In the genomic region with DNA sequence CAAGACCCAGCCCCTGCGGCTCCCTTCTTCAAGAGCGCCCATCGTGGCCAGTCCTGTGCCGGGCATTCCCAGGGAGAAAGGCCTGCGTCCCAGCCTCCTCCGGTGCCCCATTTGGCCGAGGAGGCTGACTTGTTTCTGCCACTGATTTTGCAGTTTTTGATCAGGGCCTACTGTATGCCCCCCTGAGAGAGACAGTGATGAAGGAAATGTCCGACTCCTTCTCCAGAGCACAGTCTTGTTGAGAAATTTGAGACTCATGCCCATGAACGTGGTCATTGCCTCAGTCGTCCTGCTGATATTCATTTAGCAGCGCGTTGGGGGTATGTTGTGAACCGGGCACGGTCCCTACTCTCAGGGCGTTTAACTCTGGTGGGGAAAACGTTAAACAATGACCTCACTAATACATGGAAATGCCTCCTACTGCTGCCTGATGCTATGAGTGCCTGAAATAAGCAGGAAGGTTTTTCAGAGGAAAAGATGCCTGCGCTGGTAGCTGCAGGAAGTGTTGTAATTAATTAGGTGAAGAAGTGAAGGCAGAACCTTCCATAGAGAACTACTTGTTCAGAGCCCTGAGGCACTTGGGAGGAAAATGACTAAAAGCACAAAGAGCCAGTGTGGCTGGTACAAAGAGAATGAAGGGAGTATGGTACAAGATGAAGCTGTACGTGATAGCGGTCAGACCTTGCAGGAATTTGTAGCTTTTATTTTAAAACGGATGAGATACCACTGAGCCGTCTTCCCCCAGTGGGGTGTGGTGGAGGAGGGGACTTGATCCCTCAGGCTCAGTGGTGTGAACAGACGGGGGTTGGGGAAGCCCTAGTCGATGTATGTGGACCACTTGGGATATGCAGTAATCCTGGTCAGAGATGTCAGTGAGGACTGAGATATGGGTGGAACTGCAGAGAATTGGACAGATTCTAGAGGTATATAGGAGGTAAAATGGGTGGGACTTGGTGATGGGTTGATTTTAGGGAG, we compare ENCODE assay signal across 1 cellular context.
TF ChIP-seq lines count a peak whose summit lies in the region.

No MANE protein-coding gene starts in this region.

TF ChIP-seq in K562, 482 proteins besides CTCF, POLR2A, EP300 and RAD21:
- TF ChIP-seq, protein P1, sequence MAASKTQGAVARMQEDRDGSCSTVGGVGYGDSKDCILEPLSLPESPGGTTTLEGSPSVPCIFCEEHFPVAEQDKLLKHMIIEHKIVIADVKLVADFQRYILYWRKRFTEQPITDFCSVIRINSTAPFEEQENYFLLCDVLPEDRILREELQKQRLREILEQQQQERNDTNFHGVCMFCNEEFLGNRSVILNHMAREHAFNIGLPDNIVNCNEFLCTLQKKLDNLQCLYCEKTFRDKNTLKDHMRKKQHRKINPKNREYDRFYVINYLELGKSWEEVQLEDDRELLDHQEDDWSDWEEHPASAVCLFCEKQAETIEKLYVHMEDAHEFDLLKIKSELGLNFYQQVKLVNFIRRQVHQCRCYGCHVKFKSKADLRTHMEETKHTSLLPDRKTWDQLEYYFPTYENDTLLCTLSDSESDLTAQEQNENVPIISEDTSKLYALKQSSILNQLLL (CRISPR knock-in tag; IDR thresholded peaks at IDR 0.05; ENCODE audit: borderline replicate concordance), result no peak
- TF ChIP-seq, protein P2, sequence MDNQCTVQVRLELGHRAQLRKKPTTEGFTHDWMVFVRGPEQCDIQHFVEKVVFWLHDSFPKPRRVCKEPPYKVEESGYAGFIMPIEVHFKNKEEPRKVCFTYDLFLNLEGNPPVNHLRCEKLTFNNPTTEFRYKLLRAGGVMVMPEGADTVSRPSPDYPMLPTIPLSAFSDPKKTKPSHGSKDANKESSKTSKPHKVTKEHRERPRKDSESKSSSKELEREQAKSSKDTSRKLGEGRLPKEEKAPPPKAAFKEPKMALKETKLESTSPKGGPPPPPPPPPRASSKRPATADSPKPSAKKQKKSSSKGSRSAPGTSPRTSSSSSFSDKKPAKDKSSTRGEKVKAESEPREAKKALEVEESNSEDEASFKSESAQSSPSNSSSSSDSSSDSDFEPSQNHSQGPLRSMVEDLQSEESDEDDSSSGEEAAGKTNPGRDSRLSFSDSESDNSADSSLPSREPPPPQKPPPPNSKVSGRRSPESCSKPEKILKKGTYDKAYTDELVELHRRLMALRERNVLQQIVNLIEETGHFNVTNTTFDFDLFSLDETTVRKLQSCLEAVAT (IDR thresholded peaks at IDR 0.05), result 0 out of 4 replicates have a peak, but pooled peaks of 1 of the 2 experiments have one; percentile 32
- TF ChIP-seq, protein P3, sequence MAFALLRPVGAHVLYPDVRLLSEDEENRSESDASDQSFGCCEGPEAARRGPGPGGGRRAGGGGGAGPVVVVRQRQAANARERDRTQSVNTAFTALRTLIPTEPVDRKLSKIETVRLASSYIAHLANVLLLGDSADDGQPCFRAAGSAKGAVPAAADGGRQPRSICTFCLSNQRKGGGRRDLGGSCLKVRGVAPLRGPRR (CRISPR knock-in tag; IDR thresholded peaks at IDR 0.05), result no peak
- TF ChIP-seq GATA2 (CRISPR knock-in tag; IDR thresholded peaks at IDR 0.05), result no peak
- TF ChIP-seq SNIP1 (IDR thresholded peaks at IDR 0.05; ENCODE audit: low read depth), result no peak
- TF ChIP-seq NCOA2 (IDR thresholded peaks at IDR 0.05; ENCODE audit: partially characterized antibody in 2 of 2), result no peak
- peak; percentile 54 for TF ChIP-seq ETV5 (CRISPR knock-in tag; IDR thresholded peaks at IDR 0.05; ENCODE audit: low read depth)
- TF ChIP-seq HDAC2 (IDR thresholded peaks at IDR 0.05), result peak; percentile 19; the same call in 1 of the 2 replicates
- TF ChIP-seq, protein P4, sequence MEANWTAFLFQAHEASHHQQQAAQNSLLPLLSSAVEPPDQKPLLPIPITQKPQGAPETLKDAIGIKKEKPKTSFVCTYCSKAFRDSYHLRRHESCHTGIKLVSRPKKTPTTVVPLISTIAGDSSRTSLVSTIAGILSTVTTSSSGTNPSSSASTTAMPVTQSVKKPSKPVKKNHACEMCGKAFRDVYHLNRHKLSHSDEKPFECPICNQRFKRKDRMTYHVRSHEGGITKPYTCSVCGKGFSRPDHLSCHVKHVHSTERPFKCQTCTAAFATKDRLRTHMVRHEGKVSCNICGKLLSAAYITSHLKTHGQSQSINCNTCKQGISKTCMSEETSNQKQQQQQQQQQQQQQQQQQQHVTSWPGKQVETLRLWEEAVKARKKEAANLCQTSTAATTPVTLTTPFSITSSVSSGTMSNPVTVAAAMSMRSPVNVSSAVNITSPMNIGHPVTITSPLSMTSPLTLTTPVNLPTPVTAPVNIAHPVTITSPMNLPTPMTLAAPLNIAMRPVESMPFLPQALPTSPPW (CRISPR knock-in tag; IDR thresholded peaks at IDR 0.05), result no peak
- TF ChIP-seq CHD1 (IDR thresholded peaks at IDR 0.05; ENCODE audit: low read length), result peak; percentile 70
- TF ChIP-seq, protein P5, sequence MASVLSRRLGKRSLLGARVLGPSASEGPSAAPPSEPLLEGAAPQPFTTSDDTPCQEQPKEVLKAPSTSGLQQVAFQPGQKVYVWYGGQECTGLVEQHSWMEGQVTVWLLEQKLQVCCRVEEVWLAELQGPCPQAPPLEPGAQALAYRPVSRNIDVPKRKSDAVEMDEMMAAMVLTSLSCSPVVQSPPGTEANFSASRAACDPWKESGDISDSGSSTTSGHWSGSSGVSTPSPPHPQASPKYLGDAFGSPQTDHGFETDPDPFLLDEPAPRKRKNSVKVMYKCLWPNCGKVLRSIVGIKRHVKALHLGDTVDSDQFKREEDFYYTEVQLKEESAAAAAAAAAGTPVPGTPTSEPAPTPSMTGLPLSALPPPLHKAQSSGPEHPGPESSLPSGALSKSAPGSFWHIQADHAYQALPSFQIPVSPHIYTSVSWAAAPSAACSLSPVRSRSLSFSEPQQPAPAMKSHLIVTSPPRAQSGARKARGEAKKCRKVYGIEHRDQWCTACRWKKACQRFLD (CRISPR knock-in tag; IDR thresholded peaks at IDR 0.05), result no peak
- TF ChIP-seq SMARCE1 (IDR thresholded peaks at IDR 0.05), result 0 out of 2 replicates have a peak, but pooled peaks have one; percentile 43
- TF ChIP-seq JUN (IDR thresholded peaks at IDR 0.05; ENCODE audit: borderline replicate concordance, low read depth, low read length), result no peak
- 0 out of 2 replicates have a peak, but pooled peaks have one; percentile 51 for TF ChIP-seq JUN (CRISPR knock-in tag; IDR thresholded peaks at IDR 0.05; ENCODE audit: borderline replicate concordance)
- TF ChIP-seq, protein P6, sequence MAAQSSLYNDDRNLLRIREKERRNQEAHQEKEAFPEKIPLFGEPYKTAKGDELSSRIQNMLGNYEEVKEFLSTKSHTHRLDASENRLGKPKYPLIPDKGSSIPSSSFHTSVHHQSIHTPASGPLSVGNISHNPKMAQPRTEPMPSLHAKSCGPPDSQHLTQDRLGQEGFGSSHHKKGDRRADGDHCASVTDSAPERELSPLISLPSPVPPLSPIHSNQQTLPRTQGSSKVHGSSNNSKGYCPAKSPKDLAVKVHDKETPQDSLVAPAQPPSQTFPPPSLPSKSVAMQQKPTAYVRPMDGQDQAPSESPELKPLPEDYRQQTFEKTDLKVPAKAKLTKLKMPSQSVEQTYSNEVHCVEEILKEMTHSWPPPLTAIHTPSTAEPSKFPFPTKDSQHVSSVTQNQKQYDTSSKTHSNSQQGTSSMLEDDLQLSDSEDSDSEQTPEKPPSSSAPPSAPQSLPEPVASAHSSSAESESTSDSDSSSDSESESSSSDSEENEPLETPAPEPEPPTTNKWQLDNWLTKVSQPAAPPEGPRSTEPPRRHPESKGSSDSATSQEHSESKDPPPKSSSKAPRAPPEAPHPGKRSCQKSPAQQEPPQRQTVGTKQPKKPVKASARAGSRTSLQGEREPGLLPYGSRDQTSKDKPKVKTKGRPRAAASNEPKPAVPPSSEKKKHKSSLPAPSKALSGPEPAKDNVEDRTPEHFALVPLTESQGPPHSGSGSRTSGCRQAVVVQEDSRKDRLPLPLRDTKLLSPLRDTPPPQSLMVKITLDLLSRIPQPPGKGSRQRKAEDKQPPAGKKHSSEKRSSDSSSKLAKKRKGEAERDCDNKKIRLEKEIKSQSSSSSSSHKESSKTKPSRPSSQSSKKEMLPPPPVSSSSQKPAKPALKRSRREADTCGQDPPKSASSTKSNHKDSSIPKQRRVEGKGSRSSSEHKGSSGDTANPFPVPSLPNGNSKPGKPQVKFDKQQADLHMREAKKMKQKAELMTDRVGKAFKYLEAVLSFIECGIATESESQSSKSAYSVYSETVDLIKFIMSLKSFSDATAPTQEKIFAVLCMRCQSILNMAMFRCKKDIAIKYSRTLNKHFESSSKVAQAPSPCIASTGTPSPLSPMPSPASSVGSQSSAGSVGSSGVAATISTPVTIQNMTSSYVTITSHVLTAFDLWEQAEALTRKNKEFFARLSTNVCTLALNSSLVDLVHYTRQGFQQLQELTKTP (IDR thresholded peaks at IDR 0.05; ENCODE audit: low read depth in 1 of 2, partially characterized antibody in 2 of 2), result peak in 1 of 2 experiments; percentile 6
- TF ChIP-seq, protein P7, sequence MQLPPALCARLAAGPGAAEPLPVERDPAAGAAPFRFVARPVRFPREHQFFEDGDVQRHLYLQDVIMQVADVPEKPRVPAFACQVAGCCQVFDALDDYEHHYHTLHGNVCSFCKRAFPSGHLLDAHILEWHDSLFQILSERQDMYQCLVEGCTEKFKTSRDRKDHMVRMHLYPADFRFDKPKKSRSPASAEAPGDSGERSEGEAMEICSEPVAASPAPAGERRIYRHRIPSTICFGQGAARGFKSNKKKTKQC (CRISPR knock-in tag; IDR thresholded peaks at IDR 0.05), result 0 out of 2 replicates have a peak, but pooled peaks have one; percentile 36
- 0 out of 2 replicates have a peak, but pooled peaks have one; percentile 33 for TF ChIP-seq MIER1 (IDR thresholded peaks at IDR 0.05; ENCODE audit: low read depth)
- TF ChIP-seq SIN3A (IDR thresholded peaks at IDR 0.05; ENCODE audit: borderline replicate concordance in 2 of 2, control insufficient read depth in 1 of 2, low read depth in 2 of 2, low read length in 2 of 2), result 0 out of 4 replicates have a peak, but pooled peaks of 1 of the 2 experiments have one; percentile 21
- peak; percentile 17; the same call in 1 of the 2 replicates for TF ChIP-seq FOXP1 (CRISPR knock-in tag; IDR thresholded peaks at IDR 0.05)
- TF ChIP-seq FOXA3 (CRISPR knock-in tag; conservative IDR thresholded peaks at IDR 0.05 in 1 of 2, IDR thresholded peaks at IDR 0.05 in 1 of 2), result 0 out of 4 replicates have a peak, but pooled peaks of 1 of the 2 experiments have one; percentile 32
- 0 out of 2 replicates have a peak, but pooled peaks have one; percentile 29 for TF ChIP-seq TARDBP (IDR thresholded peaks at IDR 0.05)
- TF ChIP-seq CBX1 (IDR thresholded peaks at IDR 0.05; ENCODE audit: low read depth), result 0 out of 2 replicates have a peak, but pooled peaks have one; percentile 8
- TF ChIP-seq, protein P8, sequence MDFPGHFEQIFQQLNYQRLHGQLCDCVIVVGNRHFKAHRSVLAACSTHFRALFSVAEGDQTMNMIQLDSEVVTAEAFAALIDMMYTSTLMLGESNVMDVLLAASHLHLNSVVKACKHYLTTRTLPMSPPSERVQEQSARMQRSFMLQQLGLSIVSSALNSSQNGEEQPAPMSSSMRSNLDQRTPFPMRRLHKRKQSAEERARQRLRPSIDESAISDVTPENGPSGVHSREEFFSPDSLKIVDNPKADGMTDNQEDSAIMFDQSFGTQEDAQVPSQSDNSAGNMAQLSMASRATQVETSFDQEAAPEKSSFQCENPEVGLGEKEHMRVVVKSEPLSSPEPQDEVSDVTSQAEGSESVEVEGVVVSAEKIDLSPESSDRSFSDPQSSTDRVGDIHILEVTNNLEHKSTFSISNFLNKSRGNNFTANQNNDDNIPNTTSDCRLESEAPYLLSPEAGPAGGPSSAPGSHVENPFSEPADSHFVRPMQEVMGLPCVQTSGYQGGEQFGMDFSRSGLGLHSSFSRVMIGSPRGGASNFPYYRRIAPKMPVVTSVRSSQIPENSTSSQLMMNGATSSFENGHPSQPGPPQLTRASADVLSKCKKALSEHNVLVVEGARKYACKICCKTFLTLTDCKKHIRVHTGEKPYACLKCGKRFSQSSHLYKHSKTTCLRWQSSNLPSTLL (IDR thresholded peaks at IDR 0.05), result no peak
- TF ChIP-seq, protein P9, sequence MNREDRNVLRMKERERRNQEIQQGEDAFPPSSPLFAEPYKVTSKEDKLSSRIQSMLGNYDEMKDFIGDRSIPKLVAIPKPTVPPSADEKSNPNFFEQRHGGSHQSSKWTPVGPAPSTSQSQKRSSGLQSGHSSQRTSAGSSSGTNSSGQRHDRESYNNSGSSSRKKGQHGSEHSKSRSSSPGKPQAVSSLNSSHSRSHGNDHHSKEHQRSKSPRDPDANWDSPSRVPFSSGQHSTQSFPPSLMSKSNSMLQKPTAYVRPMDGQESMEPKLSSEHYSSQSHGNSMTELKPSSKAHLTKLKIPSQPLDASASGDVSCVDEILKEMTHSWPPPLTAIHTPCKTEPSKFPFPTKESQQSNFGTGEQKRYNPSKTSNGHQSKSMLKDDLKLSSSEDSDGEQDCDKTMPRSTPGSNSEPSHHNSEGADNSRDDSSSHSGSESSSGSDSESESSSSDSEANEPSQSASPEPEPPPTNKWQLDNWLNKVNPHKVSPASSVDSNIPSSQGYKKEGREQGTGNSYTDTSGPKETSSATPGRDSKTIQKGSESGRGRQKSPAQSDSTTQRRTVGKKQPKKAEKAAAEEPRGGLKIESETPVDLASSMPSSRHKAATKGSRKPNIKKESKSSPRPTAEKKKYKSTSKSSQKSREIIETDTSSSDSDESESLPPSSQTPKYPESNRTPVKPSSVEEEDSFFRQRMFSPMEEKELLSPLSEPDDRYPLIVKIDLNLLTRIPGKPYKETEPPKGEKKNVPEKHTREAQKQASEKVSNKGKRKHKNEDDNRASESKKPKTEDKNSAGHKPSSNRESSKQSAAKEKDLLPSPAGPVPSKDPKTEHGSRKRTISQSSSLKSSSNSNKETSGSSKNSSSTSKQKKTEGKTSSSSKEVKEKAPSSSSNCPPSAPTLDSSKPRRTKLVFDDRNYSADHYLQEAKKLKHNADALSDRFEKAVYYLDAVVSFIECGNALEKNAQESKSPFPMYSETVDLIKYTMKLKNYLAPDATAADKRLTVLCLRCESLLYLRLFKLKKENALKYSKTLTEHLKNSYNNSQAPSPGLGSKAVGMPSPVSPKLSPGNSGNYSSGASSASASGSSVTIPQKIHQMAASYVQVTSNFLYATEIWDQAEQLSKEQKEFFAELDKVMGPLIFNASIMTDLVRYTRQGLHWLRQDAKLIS (CRISPR knock-in tag; IDR thresholded peaks at IDR 0.05), result peak; percentile 72; the same call in 1 of the 2 replicates
- peak in 1 of 2 experiments; percentile 50; a peak in 1 of 4 replicates for TF ChIP-seq HDAC1 (IDR thresholded peaks at IDR 0.05)
- peak in 1 of 2 experiments; percentile 71; a peak in 1 of 4 replicates for TF ChIP-seq TEAD1 (CRISPR knock-in tag; IDR thresholded peaks at IDR 0.05)
- no peak for TF ChIP-seq GATAD2A (IDR thresholded peaks at IDR 0.05)
- TF ChIP-seq, protein P10, sequence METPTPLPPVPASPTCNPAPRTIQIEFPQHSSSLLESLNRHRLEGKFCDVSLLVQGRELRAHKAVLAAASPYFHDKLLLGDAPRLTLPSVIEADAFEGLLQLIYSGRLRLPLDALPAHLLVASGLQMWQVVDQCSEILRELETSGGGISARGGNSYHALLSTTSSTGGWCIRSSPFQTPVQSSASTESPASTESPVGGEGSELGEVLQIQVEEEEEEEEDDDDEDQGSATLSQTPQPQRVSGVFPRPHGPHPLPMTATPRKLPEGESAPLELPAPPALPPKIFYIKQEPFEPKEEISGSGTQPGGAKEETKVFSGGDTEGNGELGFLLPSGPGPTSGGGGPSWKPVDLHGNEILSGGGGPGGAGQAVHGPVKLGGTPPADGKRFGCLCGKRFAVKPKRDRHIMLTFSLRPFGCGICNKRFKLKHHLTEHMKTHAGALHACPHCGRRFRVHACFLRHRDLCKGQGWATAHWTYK (CRISPR knock-in tag; IDR thresholded peaks at IDR 0.05), result 0 out of 2 replicates have a peak, but pooled peaks have one; percentile 26
- TF ChIP-seq MYC (IDR thresholded peaks at IDR 0.05; ENCODE audit: low read depth, low read length), result no peak
- TF ChIP-seq MYC (CRISPR knock-in tag; IDR thresholded peaks at IDR 0.05; ENCODE audit: borderline replicate concordance, low read depth), result peak; percentile 71; the same call in 1 of the 2 replicates
- 0 out of 2 replicates have a peak, but pooled peaks have one; percentile 55 for TF ChIP-seq CBFB (CRISPR knock-in tag; IDR thresholded peaks at IDR 0.05)
